ENCODE assay signal across 24 cellular contexts in genomic region chr17:70919241-70919640, GRCh38.
DNase-seq lines count a peak whose midpoint lies in the region; ATAC-seq, FAIRE-seq and TF ChIP-seq lines count a peak whose summit lies in the region.
"Had no signal": no experiment of that assay in that cellular context is flagged by ENCODE, and none has a peak within 500 bp of the region (broad histone marks: within the 10 kb centered on the region; RNA-seq: fewer than 3 reads in every experiment).

No MANE protein-coding gene starts in this region.

- TF ChIP-seq CTCF in A549 (IDR thresholded peaks at IDR 0.05) = no peak
- no peak for TF ChIP-seq CTCF in IMR-90 (conservative IDR thresholded peaks at IDR 0.05; ENCODE audit: low read depth, low read length)
- TF ChIP-seq CTCF in kidney (IDR thresholded peaks at IDR 0.05; ENCODE audit: borderline replicate concordance, extremely low read depth, insufficient read depth) = no peak
- no peak for TF ChIP-seq CTCF in suprapubic skin (IDR thresholded peaks at IDR 0.05)

- H3K27ac Mint-ChIP-seq in natural killer cell treated with Interleukin-12 subunit alpha and Interleukin-12 subunit beta and Interleukin-15 and Interleukin-18, amount 100 ng/mL, for 72 hours = no peak overlapping the region
- H3K27ac Mint-ChIP-seq: B cell; CD4-positive, alpha-beta T cell; CD8-positive, alpha-beta T cell had no signal

- no peaks in the 10 kb centered on the region for H3K27me3 Mint-ChIP-seq in natural killer cell treated with Interleukin-12 subunit alpha and Interleukin-12 subunit beta and Interleukin-15 and Interleukin-18, amount 100 ng/mL, for 72 hours
- H3K27me3 Mint-ChIP-seq: B cell; CD4-positive, alpha-beta T cell had no signal

- H2BK5ac ChIP-seq in IMR-90 (ENCODE audit: low read depth, low read length, poor library complexity, severe bottlenecking) = peak overlapping the region; percentile 44

- no peak overlapping the region for H3K56ac ChIP-seq in IMR-90 (ENCODE audit: extremely low read depth, insufficient read depth, low read length)

- H2BK20ac ChIP-seq in IMR-90 (ENCODE audit: low read depth, low read length) = no peak overlapping the region

- H3K9ac ChIP-seq in IMR-90 (ENCODE audit: low read depth, low read length) (no peak overlapping the region), kidney (ENCODE audit: low read length in 2 of 2) (no peak overlapping the region)
- H3K9ac ChIP-seq: BLaER1 treated with 17β-estradiol and CSF1 and Interleukin-3, amounts not matched to agents 10 nM and 100 nM had no signal

- no peak overlapping the region for H2BK120ac ChIP-seq in IMR-90 (ENCODE audit: low read depth, low read length)

- FAIRE-seq in A549 (lab: Jason Lieb, UNC) (no peak), kidney (lab: Jason Lieb, UNC) (no peak)
- FAIRE-seq: D721Med, GM12878, GM12892, GM18507 had no signal

- in situ Hi-C loops in IMR-90 (cut with MboI; ENCODE audit: low sequenced_read_pairs) = no loop called here

- TF ChIP-seq EP300 in A549 (IDR thresholded peaks at IDR 0.05) (no peak), suprapubic skin (IDR thresholded peaks at IDR 0.05) (no peak)

- no peak overlapping the region for H2AK9ac ChIP-seq in IMR-90 (replicated peaks; ENCODE audit: low read depth, low read length, poor library complexity)

- H3K23ac ChIP-seq in IMR-90 (ENCODE audit: low read depth, low read length) = no peak overlapping the region

- H3K4ac ChIP-seq in IMR-90 (ENCODE audit: low read depth, low read length) = no peak overlapping the region

- H3K4me2 ChIP-seq in A549 = no peak overlapping the region
- no peak overlapping the region for H3K4me2 ChIP-seq in IMR-90 (ENCODE audit: low read depth, low read length)
- H3K4me2 ChIP-seq: BLaER1 treated with 17β-estradiol and CSF1 and Interleukin-3, amounts not matched to agents 10 nM and 100 nM had no signal

- H2AK5ac ChIP-seq in IMR-90 (ENCODE audit: low read depth, low read length) = no peak overlapping the region

- H3K14ac ChIP-seq in IMR-90 (replicated peaks; ENCODE audit: low read depth, low read length) = no peak overlapping the region

- no peak overlapping the region; the same call in 1 of the 2 replicates for H3K18ac ChIP-seq in IMR-90 (ENCODE audit: low read depth, low read length)

- ATAC-seq in A549 (no peak), IMR-90 (ENCODE audit: low read depth) (peak; percentile 40)
- no peak for ATAC-seq in natural killer cell treated with Interleukin-12 subunit alpha and Interleukin-12 subunit beta and Interleukin-15 and Interleukin-18, amount 100 ng/mL, for 72 hours
- ATAC-seq: CD8-positive, alpha-beta T cell; GM12878 had no signal

- dilution Hi-C loops in IMR-90 (cut with HindIII; ENCODE audit: low sequenced_read_pairs, unreplicated experiment) = no loop called here

- H3K27me3 ChIP-seq in IMR-90 (ENCODE audit: control insufficient read depth, insufficient read depth, low read length) (no peaks in the 10 kb centered on the region), suprapubic skin (no peaks in the 10 kb centered on the region)
- H3K27me3 ChIP-seq: BLaER1 treated with 17β-estradiol and CSF1 and Interleukin-3, amounts not matched to agents 10 nM and 100 nM had no signal

- peaks cover 14% of the 10 kb centered on the region for H3K9me3 Mint-ChIP-seq in natural killer cell treated with Interleukin-12 subunit alpha and Interleukin-12 subunit beta and Interleukin-15 and Interleukin-18, amount 100 ng/mL, for 72 hours

- no peaks in the 10 kb centered on the region for H3K36me3 ChIP-seq in IMR-90 (ENCODE audit: control insufficient read depth, insufficient read depth, low read length)
- no peaks in the 10 kb centered on the region for H3K36me3 ChIP-seq in kidney (ENCODE audit: control insufficient read depth in 1 of 2, insufficient read depth in 2 of 2, low read length in 2 of 2)
- no peaks in the 10 kb centered on the region for H3K36me3 ChIP-seq in suprapubic skin
- H3K36me3 ChIP-seq: BLaER1 treated with 17β-estradiol and CSF1 and Interleukin-3, amounts not matched to agents 10 nM and 100 nM had no signal

- TF ChIP-seq POLR2A in A549 (IDR thresholded peaks at IDR 0.05; ENCODE audit: low read length) (no peak), IMR-90 (IDR thresholded peaks at IDR 0.05; ENCODE audit: low read depth, low read length) (no peak), suprapubic skin (IDR thresholded peaks at IDR 0.05) (no peak)

- H2BK15ac ChIP-seq in IMR-90 (ENCODE audit: low read depth, low read length) = no peak overlapping the region

- no peak overlapping the region for H4K91ac ChIP-seq in IMR-90 (ENCODE audit: insufficient read depth, low read depth, low read length)

- no peak overlapping the region for H4K8ac ChIP-seq in IMR-90 (ENCODE audit: low read depth in 2 of 2, low read length in 2 of 2)

- no peaks in the 10 kb centered on the region for H3K79me1 ChIP-seq in IMR-90 (ENCODE audit: low read depth in 1 of 2, low read length in 2 of 2)

- no peaks in the 10 kb centered on the region for H3K9me1 ChIP-seq in IMR-90 (ENCODE audit: insufficient read depth, low read length)

- H3K4me1 Mint-ChIP-seq in natural killer cell treated with Interleukin-12 subunit alpha and Interleukin-12 subunit beta and Interleukin-15 and Interleukin-18, amount 100 ng/mL, for 72 hours (ENCODE audit: low read depth in 2 of 2) = no peaks in the 10 kb centered on the region
- H3K4me1 Mint-ChIP-seq: B cell had no signal

- CTCF ChIA-PET in A549 (lab: Yijun Ruan, JAX) (interaction anchor here (1.1 kb wide), 1 partner anchor 13 kb away, joined by 3 read pairs; no protein-coding TSS in a partner anchor), IMR-90 (lab: Yijun Ruan, JAX) (no interaction called here)

- TF ChIP-seq RAD21 in A549 (conservative IDR thresholded peaks at IDR 0.05 in 1 of 2, IDR thresholded peaks at IDR 0.05 in 1 of 2) (no peak), IMR-90 (IDR thresholded peaks at IDR 0.05; ENCODE audit: low read length) (no peak)

- H3K4me3 Mint-ChIP-seq in natural killer cell treated with Interleukin-12 subunit alpha and Interleukin-12 subunit beta and Interleukin-15 and Interleukin-18, amount 100 ng/mL, for 72 hours = no peak overlapping the region
- H3K4me3 Mint-ChIP-seq: B cell; CD4-positive, alpha-beta T cell; CD8-positive, alpha-beta T cell had no signal

- 0% methylated on average over 1 of the region's 1 CpG for WGBS in A549 (ENCODE audit: missing lambda C conversion rate)
- WGBS in IMR-90 (ENCODE audit: extremely low coverage in 2 of 2, insufficient read length in 1 of 2), 2 experiments = no CpG with 5 or more reads among the region's 1 CpG
- 87% methylated on average over 1 of the region's 1 CpG for WGBS in suprapubic skin

- no peak overlapping the region for H3K27ac ChIP-seq in A549
- H3K27ac ChIP-seq in IMR-90 (ENCODE audit: insufficient read depth, low read length) = no peak overlapping the region
- no peak overlapping the region for H3K27ac ChIP-seq in kidney (ENCODE audit: low read depth in 2 of 2, low read length in 2 of 2)
- no peak overlapping the region for H3K27ac ChIP-seq in suprapubic skin
- H3K27ac ChIP-seq: 22Rv1; BLaER1 treated with 17β-estradiol and CSF1 and Interleukin-3, amounts not matched to agents 10 nM and 100 nM; C4-2B had no signal

- H3K36me3 Mint-ChIP-seq in natural killer cell treated with Interleukin-12 subunit alpha and Interleukin-12 subunit beta and Interleukin-15 and Interleukin-18, amount 100 ng/mL, for 72 hours = peaks cover 12% of the 10 kb centered on the region
- H3K36me3 Mint-ChIP-seq: CD8-positive, alpha-beta T cell had no signal

- H3K4me1 ChIP-seq in A549 (no peaks in the 10 kb centered on the region), IMR-90 (ENCODE audit: control insufficient read depth, insufficient read depth, low read length) (no peaks in the 10 kb centered on the region), kidney (ENCODE audit: control insufficient read depth in 1 of 2, insufficient read depth in 1 of 2, low read depth in 1 of 2, low read length in 2 of 2) (no peaks in the 10 kb centered on the region), suprapubic skin (no peaks in the 10 kb centered on the region)
- H3K4me1 ChIP-seq: Caco-2 had no signal

- H4K20me1 ChIP-seq in IMR-90 (ENCODE audit: insufficient read depth, low read length) = no peaks in the 10 kb centered on the region
- H4K20me1 ChIP-seq: BLaER1 treated with 17β-estradiol and CSF1 and Interleukin-3, amounts not matched to agents 10 nM and 100 nM had no signal

- H3K4me3 ChIP-seq in A549 = no peak overlapping the region
- H3K4me3 ChIP-seq in IMR-90 (ENCODE audit: insufficient read depth, low read depth, low read length) = no peak overlapping the region
- H3K4me3 ChIP-seq in kidney (ENCODE audit: low read length in 2 of 2) = no peak overlapping the region
- H3K4me3 ChIP-seq in suprapubic skin = no peak overlapping the region
- H3K4me3 ChIP-seq: BLaER1 treated with 17β-estradiol and CSF1 and Interleukin-3, amounts not matched to agents 10 nM and 100 nM; GM12878 had no signal

- POLR2A ChIA-PET in A549 (lab: Yijun Ruan, JAX) = no interaction called here
- POLR2A ChIA-PET in IMR-90 (lab: Charles Lee; ENCODE audit: unreplicated experiment) = no interaction called here

- H2AFZ ChIP-seq in IMR-90 (replicated peaks; ENCODE audit: low read length, poor library complexity) = no peak overlapping the region

- intact Hi-C loops in IMR-90 (cut with micrococcal nuclease) (no loop called here), kidney (cut with DNase I) (no loop called here)

- peaks cover 10% of the 10 kb centered on the region for H3K9me3 ChIP-seq in A549
- H3K9me3 ChIP-seq in IMR-90 (ENCODE audit: control insufficient read depth, insufficient read depth, low read length) = peaks cover 9% of the 10 kb centered on the region
- H3K9me3 ChIP-seq in kidney (ENCODE audit: control insufficient read depth in 1 of 2, low read length in 2 of 2) = peaks cover 0 to 12% of the 10 kb centered on the region in 2 donors
- peaks cover 4% of the 10 kb centered on the region for H3K9me3 ChIP-seq in suprapubic skin

- DNase-seq in A549 (ENCODE audit: low read depth in 1 of 2, low spot score in 1 of 2) = no peak
- peak; percentile 9 for DNase-seq in ELR (ENCODE audit: low read depth)
- peak; percentile 34 for DNase-seq in IMR-90
- DNase-seq in kidney = peak; percentile 43
- no peak for DNase-seq in suprapubic skin (ENCODE audit: low spot score in 2 of 2)
- DNase-seq in natural killer cell treated with Interleukin-12 subunit alpha and Interleukin-12 subunit beta and Interleukin-15 and Interleukin-18, amount 100 ng/mL, for 72 hours (ENCODE audit: low spot score) = no peak
- DNase-seq in central memory CD4-positive, alpha-beta T cell = no peak
- no peak for DNase-seq in SKM-1 treated with dmso at 0.1 percent for 144 hours (lab: John Stamatoyannopoulos, UW; ENCODE audit: unreplicated experiment)
- DNase-seq: ACHN; AML-193; Caco-2; Calu3; CD4-positive, alpha-beta T cell; CD8-positive, alpha-beta T cell; DMS79 treated with DMSO at 0.1 percent for 48 hours; GDM1 had no signal

- no peak overlapping the region for H4K5ac ChIP-seq in IMR-90 (ENCODE audit: low read depth, low read length)

- BruUV-seq in IMR-90 (replicated peaks; lab: Mats Ljungman, UMichigan) = no TSS peak

TF ChIP-seq in A549, 52 proteins besides CTCF, POLR2A, EP300 and RAD21:
- peak; percentile 21 for TF ChIP-seq ZFP36 (IDR thresholded peaks at IDR 0.05; ENCODE audit: borderline replicate concordance, partially characterized antibody)
- no peak for TF ChIP-seq PHF8 (IDR thresholded peaks at IDR 0.05; ENCODE audit: borderline replicate concordance, low read depth)

TF ChIP-seq in IMR-90, 13 proteins besides CTCF, POLR2A, EP300 and RAD21:
- TF ChIP-seq MAZ (IDR thresholded peaks at IDR 0.05; ENCODE audit: borderline replicate concordance, low read depth, low read length) (no peak), SMC3 (IDR thresholded peaks at IDR 0.05; ENCODE audit: low read depth, low read length) (no peak)

Comparison
In these comparisons a context has a peak if more than half of its experiments do, and no peak if none do; other contexts are left out.
1. DNase-seq: peak in ELR (single experiment), IMR-90 (single experiment) and kidney (single experiment); none in A549 (0 of 2), suprapubic skin (0 of 2), natural killer cell treated with Interleukin-12 subunit alpha and Interleukin-12 subunit beta and Interleukin-15 and Interleukin-18, amount 100 ng/mL, for 72 hours (single experiment), central memory CD4-positive, alpha-beta T cell (single experiment) and SKM-1 treated with dmso at 0.1 percent for 144 hours (single experiment).